8 cellular contexts compared by ENCODE assay signal in genomic region chr5:142655339-142656267, GRCh38. TPM values are rescaled to one million over a fixed set of nuclear protein-coding genes. Genes with fewer than 3 reads are reported as not detected.
DNase-seq lines count a peak whose midpoint lies in the region; ATAC-seq, FAIRE-seq and TF ChIP-seq lines count a peak whose summit lies in the region.

No MANE protein-coding gene starts in this region.

- no peaks in the 10 kb centered on the region for H3K27me3 ChIP-seq in bronchial epithelial cell (ENCODE audit: control insufficient read depth, insufficient read depth, low read length)

- H3K27ac Mint-ChIP-seq in activated B cell treated with CpG ODN at 0.5 μM for 24 hours: no peak overlapping the region

- TF ChIP-seq CTCF in activated B cell treated with CpG ODN at 0.5 μM for 24 hours (IDR thresholded peaks at IDR 0.05) (peak; percentile 72), bronchial epithelial cell (IDR thresholded peaks at IDR 0.05; ENCODE audit: insufficient read depth, low read length, severe bottlenecking) (peak; percentile 99)

- H3K4me3 ChIP-seq in bronchial epithelial cell (ENCODE audit: low read depth, low read length): no peak overlapping the region

- peak; percentile 91 for DNase-seq in ELF-1 (ENCODE audit: low read depth, low spot score)
- DNase-seq in NCI-H2171 (lab: John Stamatoyannopoulos, UW): peak; percentile 36
- DNase-seq in activated B cell treated with CpG ODN at 0.5 μM for 24 hours: peak; percentile 48
- DNase-seq in bronchial epithelial cell (ENCODE audit: low read depth): peak; percentile 52
- peak; percentile 95 for DNase-seq in islet precursor cell
- peak; percentile 64 to 65 for DNase-seq in stimulated activated CD4-positive, alpha-beta T cell treated with anti-CD3 and anti-CD28 coated beads, Interleukin-1b, Interleukin-23, amount 100 ng/mL, for 4 hours (ENCODE audit: low read depth in 2 of 2)

- no peaks in the 10 kb centered on the region for H3K4me1 Mint-ChIP-seq in activated B cell treated with CpG ODN at 0.5 μM for 24 hours

- POLR2A ChIA-PET in activated B cell treated with CpG ODN at 0.5 μM for 24 hours (lab: Charles Lee): interaction anchor here (1.2 kb wide), 1 partner anchor 233 kb away, joined by 4 read pairs; no protein-coding TSS in a partner anchor

- H3K4me3 Mint-ChIP-seq in activated B cell treated with CpG ODN at 0.5 μM for 24 hours: no peak overlapping the region

- no peaks in the 10 kb centered on the region for H3K36me3 Mint-ChIP-seq in activated B cell treated with CpG ODN at 0.5 μM for 24 hours (ENCODE audit: low read depth)

- intact Hi-C loops in activated B cell treated with CpG ODN at 0.5 μM for 24 hours (cut with micrococcal nuclease): loop anchor here (1.0 kb wide), 4 partner anchors 44 to 503 kb away; no protein-coding TSS in a partner anchor

- CTCF ChIA-PET in activated B cell treated with CpG ODN at 0.5 μM for 24 hours (lab: Charles Lee): interaction anchor here (0.7 to 2.8 kb wide), 22 partner anchors 9 to 568 kb away, joined by 3 to 23 read pairs (median 3); no protein-coding TSS in a partner anchor

- no peaks in the 10 kb centered on the region for H3K36me3 ChIP-seq in bronchial epithelial cell (ENCODE audit: control insufficient read depth, insufficient read depth, low read length)

- no peak for FAIRE-seq in bronchial epithelial cell (lab: Jason Lieb, UNC)

- no peaks in the 10 kb centered on the region for H3K9me3 Mint-ChIP-seq in activated B cell treated with CpG ODN at 0.5 μM for 24 hours

- peak; percentile 88 for ATAC-seq in HG02759 (IDR thresholded peaks at IDR 0.05; ENCODE audit: unreplicated experiment)
- peak; percentile 56 for ATAC-seq in activated B cell treated with CpG ODN at 0.5 μM for 24 hours (ENCODE audit: low read depth)
- no peak for ATAC-seq in GM19328 (IDR thresholded peaks at IDR 0.05; ENCODE audit: unreplicated experiment)

- H3K27me3 Mint-ChIP-seq in activated B cell treated with CpG ODN at 0.5 μM for 24 hours: peaks cover 21% of the 10 kb centered on the region

RNA-seq across cellular contexts. Expression of gene FGF1, which starts 30.3 kb away (rescaled TPM):
- total RNA-seq in activated B cell treated with CpG ODN at 0.5 μM for 24 hours: not detected in 2 replicates
- total RNA-seq in bronchial epithelial cell: under 0.01 and 0.38 TPM in 2 replicates

Comparison
In these comparisons a context has a peak if more than half of its experiments do, and no peak if none do; other contexts are left out.
1. DNase-seq: peak in every context shown above with its lines; median percentile 95 in islet precursor cell; 91 in ELF-1; 64 in stimulated activated CD4-positive, alpha-beta T cell treated with anti-CD3 and anti-CD28 coated beads, Interleukin-1b, Interleukin-23, amount 100 ng/mL, for 4 hours; 52 in bronchial epithelial cell; 48 in activated B cell treated with CpG ODN at 0.5 μM for 24 hours; 36 in NCI-H2171.